ENCODE assay signal across 21 cellular contexts in genomic region chr12:12115531-12115930, GRCh38. TPM values are rescaled to one million over a fixed set of nuclear protein-coding genes. Genes with fewer than 3 reads are reported as not detected.
DNase-seq lines count a peak whose midpoint lies in the region.
"Had no signal": no experiment of that assay in that cellular context is flagged by ENCODE, and none has a peak within 500 bp of the region (broad histone marks: within the 10 kb centered on the region; RNA-seq: fewer than 3 reads in every experiment).

No MANE protein-coding gene starts in this region.

- no peaks in the 10 kb centered on the region for H4K20me1 ChIP-seq in Karpas-422 (ENCODE audit: insufficient read depth, low read depth, low read length)
- H4K20me1 ChIP-seq: BLaER1 treated with 17β-estradiol and CSF1 and Interleukin-3, amounts not matched to agents 10 nM and 100 nM had no signal

- H3K9me2 ChIP-seq in Karpas-422 (replicated peaks; ENCODE audit: insufficient read depth, low read length) = no peaks in the 10 kb centered on the region

- H3K36me3 ChIP-seq in Karpas-422 (ENCODE audit: insufficient read depth, low read length) = no peaks in the 10 kb centered on the region

- H3K27me3 ChIP-seq in layer of hippocampus (ENCODE audit: control insufficient read depth, insufficient read depth, low read length) (no peaks in the 10 kb centered on the region), Karpas-422 (ENCODE audit: low read length) (no peaks in the 10 kb centered on the region)
- H3K27me3 ChIP-seq: BLaER1 treated with 17β-estradiol and CSF1 and Interleukin-3, amounts not matched to agents 10 nM and 100 nM had no signal

- peaks cover 13% of the 10 kb centered on the region for H3K4me1 ChIP-seq in Karpas-422 (ENCODE audit: low read length)
- H3K4me1 ChIP-seq: BLaER1 treated with 17β-estradiol and CSF1 and Interleukin-3, amounts not matched to agents 10 nM and 100 nM had no signal

- no peak overlapping the region for H3K9ac ChIP-seq in Karpas-422 (ENCODE audit: low read length)
- H3K9ac ChIP-seq: BLaER1 treated with 17β-estradiol and CSF1 and Interleukin-3, amounts not matched to agents 10 nM and 100 nM; GM23248 had no signal

- DNase-seq in Ammon's horn (ENCODE audit: low spot score) = peak; percentile 62
- peak; percentile 20 for DNase-seq in pons (ENCODE audit: low spot score)
- DNase-seq in Karpas-422 = no peak
- DNase-seq in stimulated activated CD4-positive, alpha-beta T cell treated with anti-CD3 and anti-CD28 coated beads, Interleukin-12 subunit alpha, Interleukin-12 subunit beta, amount 100 ng/mL, for 4 hours = no peak
- no peak for DNase-seq in activated naive CD4-positive, alpha-beta T cell (lab: John Stamatoyannopoulos, UW)
- DNase-seq in DMS153 (lab: John Stamatoyannopoulos, UW) = no peak
- DNase-seq: ACHN; CD8-positive, alpha-beta T cell; GM23248; Kasumi-1; NCI-H1417 treated with DMSO at 0.1 percent for 48 hours; NCI-H187; NCI-H446; OCI-M1 had no signal

- no peak overlapping the region for H2AFZ ChIP-seq in Karpas-422 (ENCODE audit: low read length)
- H2AFZ ChIP-seq: GM23248 had no signal

- no peaks in the 10 kb centered on the region for H3K9me3 ChIP-seq in Karpas-422 (ENCODE audit: low read length)
- H3K9me3 ChIP-seq: HAP-1 had no signal

- no peak overlapping the region for H3K4me2 ChIP-seq in Karpas-422 (ENCODE audit: low read depth, low read length, poor library complexity, severe bottlenecking)
- H3K4me2 ChIP-seq: BLaER1 treated with 17β-estradiol and CSF1 and Interleukin-3, amounts not matched to agents 10 nM and 100 nM had no signal

- H3K27ac ChIP-seq in cingulate gyrus (ENCODE audit: low read depth, low read length) = peak overlapping the region; percentile 56
- peak overlapping the region; percentile 22 for H3K27ac ChIP-seq in layer of hippocampus (ENCODE audit: low read depth, low read length)
- H3K27ac ChIP-seq in Karpas-422 (ENCODE audit: low read length) = no peak overlapping the region
- H3K27ac ChIP-seq: 22Rv1; BLaER1 treated with 17β-estradiol and CSF1 and Interleukin-3, amounts not matched to agents 10 nM and 100 nM; GM23248 had no signal

- no peaks in the 10 kb centered on the region for H3K79me2 ChIP-seq in Karpas-422 (ENCODE audit: low read length)

- no peak overlapping the region for H3K4me3 ChIP-seq in Karpas-422 (ENCODE audit: low read length)
- H3K4me3 ChIP-seq: BLaER1 treated with 17β-estradiol and CSF1 and Interleukin-3, amounts not matched to agents 10 nM and 100 nM; GM23248; HAP-1 had no signal

RNA-seq across cellular contexts. Expression of gene BCL2L14, which starts 44.8 kb away (rescaled TPM):
- not detected in 2 replicates for total RNA-seq in Karpas-422 (2014; rRNA removed; shearing (Covaris generic); ENCODE audit: low replicate concordance)
- total RNA-seq: G401, GM23248, MCF 10A had no signal

Comparison
In these comparisons a context has a peak if more than half of its experiments do, and no peak if none do; other contexts are left out.
1. DNase-seq: peak in Ammon's horn (single experiment) and pons (single experiment); none in Karpas-422 (single experiment), stimulated activated CD4-positive, alpha-beta T cell treated with anti-CD3 and anti-CD28 coated beads, Interleukin-12 subunit alpha, Interleukin-12 subunit beta, amount 100 ng/mL, for 4 hours (single experiment), activated naive CD4-positive, alpha-beta T cell (0 of 4) and DMS153 (single experiment).